ENCODE assay signal across 14 cellular contexts in the genomic region with DNA sequence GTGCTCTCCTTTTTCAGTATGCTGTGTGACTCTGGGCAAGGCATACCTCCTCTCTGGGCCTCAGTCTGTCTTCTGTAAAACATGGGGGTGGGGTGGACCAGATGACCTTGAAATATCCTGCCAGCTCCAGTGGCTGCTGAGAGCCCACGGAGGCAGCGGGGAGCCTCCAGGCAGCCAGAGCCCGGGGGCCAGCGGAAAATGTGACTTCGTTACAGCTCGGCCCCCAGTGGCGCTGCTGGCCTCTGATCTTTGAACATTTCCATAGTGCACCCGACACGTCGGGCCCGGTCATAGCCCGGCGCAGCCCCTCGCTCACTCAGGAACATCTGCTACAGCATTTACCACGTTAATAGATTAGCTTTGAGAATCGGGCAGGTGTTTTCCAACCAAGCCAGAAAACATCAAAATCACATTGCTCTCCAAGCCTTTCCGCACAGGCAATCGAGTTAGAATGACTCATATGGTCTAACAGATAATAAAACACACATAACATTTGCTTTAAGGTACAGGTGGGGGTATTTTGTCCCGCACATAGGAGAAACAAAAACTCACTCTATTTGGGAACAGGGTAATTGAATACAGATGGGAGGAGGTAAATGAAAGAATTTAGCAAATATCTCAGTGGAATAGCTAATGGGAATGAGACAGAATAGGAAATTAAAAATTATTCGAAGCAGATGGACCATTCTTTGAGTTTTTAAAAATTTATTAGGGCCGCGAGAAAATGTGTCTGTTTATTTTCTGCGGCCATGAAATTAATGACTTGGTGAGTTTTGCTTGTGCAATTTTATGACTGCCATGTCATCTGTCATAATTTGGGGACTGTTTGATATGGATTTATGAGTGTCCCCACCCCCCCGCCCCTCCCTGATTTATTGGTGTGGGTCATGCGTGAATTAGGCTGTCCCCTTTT. TPM values are rescaled to one million over a fixed set of nuclear protein-coding genes. Genes with fewer than 3 reads are reported as not detected.
DNase-seq lines count a peak whose midpoint lies in the region; ATAC-seq and TF ChIP-seq lines count a peak whose summit lies in the region.
"Had no signal": no experiment of that assay in that cellular context is flagged by ENCODE, and none has a peak within 500 bp of the region (broad histone marks: within the 10 kb centered on the region; RNA-seq: fewer than 3 reads in every experiment).

No MANE protein-coding gene starts in this region.

- 45 to 54% methylated on average over 25 of the region's 25 CpGs for WGBS in tibial nerve, 2 donors

- no peaks in the 10 kb centered on the region for H3K36me3 Mint-ChIP-seq in mesothelial cell of epicardium
- H3K36me3 Mint-ChIP-seq in activated CD8-positive, alpha-beta memory T cell treated with anti-CD3 and anti-CD28 coated beads, Interleukin-2, amount 10 ng/mL, durations not matched to agents 7 days and 5 days = no peaks in the 10 kb centered on the region

- no peaks in the 10 kb centered on the region for H3K9me3 Mint-ChIP-seq in mesothelial cell of epicardium
- H3K9me3 Mint-ChIP-seq in activated CD8-positive, alpha-beta memory T cell treated with anti-CD3 and anti-CD28 coated beads, Interleukin-2, amount 10 ng/mL, durations not matched to agents 7 days and 5 days (ENCODE audit: low read depth) = no peaks in the 10 kb centered on the region
- H3K9me3 Mint-ChIP-seq: activated naive CD4-positive, alpha-beta T cell treated with anti-CD3 and anti-CD28 coated beads for 36 hours had no signal

- H3K9me3 ChIP-seq in tibial nerve = peaks cover 0 to 9% (median 0%) of the 10 kb centered on the region in 4 donors
- H3K9me3 ChIP-seq: psoas muscle had no signal

- no peaks in the 10 kb centered on the region for H3K27me3 Mint-ChIP-seq in mesothelial cell of epicardium (ENCODE audit: low read depth)
- H3K27me3 Mint-ChIP-seq in activated CD8-positive, alpha-beta memory T cell treated with anti-CD3 and anti-CD28 coated beads, Interleukin-2, amount 10 ng/mL, durations not matched to agents 7 days and 5 days = peaks cover 3% of the 10 kb centered on the region

- TF ChIP-seq EP300 in tibial nerve (IDR thresholded peaks at IDR 0.05) = no peak

- no peak overlapping the region for H3K4me3 Mint-ChIP-seq in mesothelial cell of epicardium
- H3K4me3 Mint-ChIP-seq in activated CD8-positive, alpha-beta memory T cell treated with anti-CD3 and anti-CD28 coated beads, Interleukin-2, amount 10 ng/mL, durations not matched to agents 7 days and 5 days = no peak overlapping the region
- H3K4me3 Mint-ChIP-seq: activated CD8-positive, alpha-beta T cell treated with anti-CD3 and anti-CD28 coated beads, Interleukin-2, amount 10 ng/mL, durations not matched to agents 7 days and 5 days; activated naive CD4-positive, alpha-beta T cell treated with anti-CD3 and anti-CD28 coated beads for 36 hours had no signal

- peak overlapping the region; percentile 27 for H3K27ac Mint-ChIP-seq in mesothelial cell of epicardium
- no peak overlapping the region for H3K27ac Mint-ChIP-seq in activated CD8-positive, alpha-beta memory T cell treated with anti-CD3 and anti-CD28 coated beads, Interleukin-2, amount 10 ng/mL, durations not matched to agents 7 days and 5 days
- H3K27ac Mint-ChIP-seq: activated CD8-positive, alpha-beta T cell treated with anti-CD3 and anti-CD28 coated beads, Interleukin-2, amount 10 ng/mL, durations not matched to agents 7 days and 5 days; activated naive CD4-positive, alpha-beta T cell treated with anti-CD3 and anti-CD28 coated beads for 36 hours had no signal

- CTCF ChIA-PET in activated CD8-positive, alpha-beta memory T cell treated with anti-CD3 and anti-CD28 coated beads, Interleukin-2, amount 10 ng/mL, durations not matched to agents 7 days and 5 days (lab: Charles Lee) = no interaction called here

- no peak for TF ChIP-seq CTCF in C4-2B (conservative IDR thresholded peaks at IDR 0.05)
- TF ChIP-seq CTCF in VCaP (conservative IDR thresholded peaks at IDR 0.05) = no peak
- no peak for TF ChIP-seq CTCF in mesothelial cell of epicardium (IDR thresholded peaks at IDR 0.05; ENCODE audit: unreplicated experiment)
- TF ChIP-seq CTCF in tibial nerve (IDR thresholded peaks at IDR 0.05) = no peak

- H3K36me3 ChIP-seq in tibial nerve = no peaks in the 10 kb centered on the region

- peaks cover 34% of the 10 kb centered on the region for H3K4me1 Mint-ChIP-seq in mesothelial cell of epicardium
- H3K4me1 Mint-ChIP-seq in activated CD8-positive, alpha-beta memory T cell treated with anti-CD3 and anti-CD28 coated beads, Interleukin-2, amount 10 ng/mL, durations not matched to agents 7 days and 5 days = no peaks in the 10 kb centered on the region

- DNase-seq in NCI-H1092 (lab: John Stamatoyannopoulos, UW) (peak; percentile 23), mesothelial cell of epicardium (ENCODE audit: low spot score in 2 of 2, unreplicated experiment in 2 of 2) (no peak), tibial nerve (ENCODE audit: low spot score in 2 of 2) (no peak), HK-2 (ENCODE audit: unreplicated experiment) (no peak)
- DNase-seq in activated CD8-positive, alpha-beta memory T cell treated with anti-CD3 and anti-CD28 coated beads, Interleukin-2, amount 10 ng/mL, durations not matched to agents 7 days and 5 days = no peak
- DNase-seq: activated CD8-positive, alpha-beta T cell treated with anti-CD3 and anti-CD28 coated beads, Interleukin-2, amount 10 ng/mL, durations not matched to agents 7 days and 5 days; activated naive CD4-positive, alpha-beta T cell treated with anti-CD3 and anti-CD28 coated beads for 36 hours; caudate nucleus; DND-41; NCI-H446; psoas muscle had no signal

- TF ChIP-seq POLR2A in tibial nerve (IDR thresholded peaks at IDR 0.05) = no peak

- ATAC-seq in activated CD8-positive, alpha-beta memory T cell treated with anti-CD3 and anti-CD28 coated beads, Interleukin-2, amount 10 ng/mL, durations not matched to agents 7 days and 5 days = no peak
- no peak for ATAC-seq in GM21528 (IDR thresholded peaks at IDR 0.05; ENCODE audit: low FRiP score, unreplicated experiment)
- ATAC-seq: activated CD8-positive, alpha-beta T cell treated with anti-CD3 and anti-CD28 coated beads, Interleukin-2, amount 10 ng/mL, durations not matched to agents 7 days and 5 days; psoas muscle had no signal

- H3K4me1 ChIP-seq in tibial nerve = peaks cover 0 to 4% (median 0%) of the 10 kb centered on the region in 4 donors
- H3K4me1 ChIP-seq: psoas muscle had no signal

- H3K27me3 ChIP-seq in tibial nerve = no peaks in the 10 kb centered on the region

- H3K27ac ChIP-seq in C4-2B (peak overlapping the region; percentile 66), VCaP (peak overlapping the region; percentile 78), tibial nerve (no peak overlapping the region)
- H3K27ac ChIP-seq: psoas muscle had no signal

- H3K4me3 ChIP-seq in tibial nerve = no peak overlapping the region
- H3K4me3 ChIP-seq: psoas muscle had no signal

RNA-seq across cellular contexts. Expression of a gene that starts 26.3 kb away (rescaled TPM):
- 13.9 to 14.7 TPM (median 13.9 TPM) in 3 replicates for total RNA-seq in mesothelial cell of epicardium
- 10 to 100 TPM; 18.1 to 47.4 (median 31.6) TPM for total RNA-seq in tibial nerve
- total RNA-seq in activated CD8-positive, alpha-beta memory T cell treated with anti-CD3 and anti-CD28 coated beads, Interleukin-2, amount 10 ng/mL, durations not matched to agents 7 days and 5 days = 10 to 100 TPM; 39.8 to 43.2 TPM

RNA-seq across cellular contexts. Expression of a gene that starts 51.5 kb away (rescaled TPM):
- 144 to 154 TPM (median 149 TPM) in 3 replicates for total RNA-seq in mesothelial cell of epicardium
- total RNA-seq in tibial nerve = 100 to 1,000 TPM in 3 of 4 donors, 10 to 100 TPM in 1; 89.1 to 114 (median 109) TPM
- 100 to 1,000 TPM; 136 to 156 TPM for total RNA-seq in activated CD8-positive, alpha-beta memory T cell treated with anti-CD3 and anti-CD28 coated beads, Interleukin-2, amount 10 ng/mL, durations not matched to agents 7 days and 5 days

Comparison
In these comparisons a context has a peak if more than half of its experiments do, and no peak if none do; other contexts are left out.
1. H3K27ac ChIP-seq: peak in C4-2B (single experiment) and VCaP (single experiment); none in tibial nerve (0 of 4).